ENCODE assay signal across 24 cellular contexts in the genomic region with DNA sequence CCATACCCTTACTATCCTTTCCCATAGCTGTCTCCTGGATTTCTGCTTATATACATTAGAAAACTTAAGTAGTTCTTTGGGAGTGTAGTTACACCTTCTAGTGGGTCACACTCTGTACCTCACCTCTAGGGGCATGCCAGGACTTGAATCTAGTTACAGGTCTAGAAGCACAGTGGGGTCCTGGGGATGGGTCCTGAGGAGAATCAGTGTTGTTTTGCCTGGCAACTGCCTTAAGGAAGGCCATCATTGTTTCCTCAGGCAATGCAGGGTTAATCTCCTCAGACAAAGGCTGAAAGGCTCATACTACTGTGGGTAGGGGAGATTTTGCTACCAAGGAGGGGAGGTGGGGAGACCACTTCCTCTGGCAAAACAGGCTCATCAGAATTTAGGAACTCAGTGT.
"Had no signal": no experiment of that assay in that cellular context is flagged by ENCODE, and none has a peak within 500 bp of the region (broad histone marks: within the 10 kb centered on the region; RNA-seq: fewer than 3 reads in every experiment).

No MANE protein-coding gene starts in this region.

- H3K27ac ChIP-seq: left ventricle myocardium inferior, ovary, right atrium auricular region, right lobe of liver, tibial nerve, uterus had no signal

- H3K9me3 Mint-ChIP-seq: nephron; neural crest cell; stimulated activated memory B cell treated with anti-CD40 and anti-IgM and Interleukin-4, amounts not matched to agents 10 μg/mL and 1 μg/mL and 100 μg/mL, for 72 hours had no signal

- H3K4me1 ChIP-seq: left ventricle myocardium inferior, right atrium auricular region, right lobe of liver, tibial nerve, uterus had no signal

- H3K9me3 ChIP-seq: left ventricle myocardium inferior, ovary, right atrium auricular region, right lobe of liver, tibial nerve, uterus had no signal

- H3K4me3 ChIP-seq: left ventricle myocardium inferior, lung, ovary, right atrium auricular region, right lobe of liver, smooth muscle cell, tibial nerve, uterus had no signal

- H3K4me3 Mint-ChIP-seq: memory B cell; naive thymus-derived CD8-positive, alpha-beta T cell; nephron; neural crest cell; stimulated activated memory B cell treated with anti-CD40 and anti-IgM and Interleukin-4, amounts not matched to agents 10 μg/mL and 1 μg/mL and 100 μg/mL, for 72 hours; stimulated activated naive CD8-positive, alpha-beta T cell treated with anti-CD3 and anti-CD28 coated beads, Interleukin-15, amount 100 ng/mL, for 72 hours; type B pancreatic cell had no signal

- H3K27me3 ChIP-seq: ovary, right atrium auricular region, right lobe of liver, tibial nerve, uterus had no signal

- H3K4me2 ChIP-seq: smooth muscle cell had no signal

- H3K36me3 Mint-ChIP-seq: memory B cell; naive thymus-derived CD8-positive, alpha-beta T cell; stimulated activated memory B cell treated with anti-CD40 and anti-IgM and Interleukin-4, amounts not matched to agents 10 μg/mL and 1 μg/mL and 100 μg/mL, for 72 hours; type B pancreatic cell had no signal

- H3K4me1 Mint-ChIP-seq: memory B cell; naive thymus-derived CD8-positive, alpha-beta T cell; nephron; stimulated activated memory B cell treated with anti-CD40 and anti-IgM and Interleukin-4, amounts not matched to agents 10 μg/mL and 1 μg/mL and 100 μg/mL, for 72 hours; stimulated activated naive CD8-positive, alpha-beta T cell treated with anti-CD3 and anti-CD28 coated beads, Interleukin-15, amount 100 ng/mL, for 72 hours had no signal

- H3K36me3 ChIP-seq: left ventricle myocardium inferior, ovary, right atrium auricular region, right lobe of liver, tibial nerve, uterus had no signal

- H3K27ac Mint-ChIP-seq: memory B cell; naive thymus-derived CD8-positive, alpha-beta T cell; nephron; progenitor cell of endocrine pancreas; stimulated activated memory B cell treated with anti-CD40 and anti-IgM and Interleukin-4, amounts not matched to agents 10 μg/mL and 1 μg/mL and 100 μg/mL, for 72 hours; stimulated activated naive CD8-positive, alpha-beta T cell treated with anti-CD3 and anti-CD28 coated beads, Interleukin-15, amount 100 ng/mL, for 72 hours; type B pancreatic cell had no signal

- H3K27me3 Mint-ChIP-seq: memory B cell; naive thymus-derived CD8-positive, alpha-beta T cell; progenitor cell of endocrine pancreas; stimulated activated memory B cell treated with anti-CD40 and anti-IgM and Interleukin-4, amounts not matched to agents 10 μg/mL and 1 μg/mL and 100 μg/mL, for 72 hours; stimulated activated naive CD8-positive, alpha-beta T cell treated with anti-CD3 and anti-CD28 coated beads, Interleukin-15, amount 100 ng/mL, for 72 hours; type B pancreatic cell had no signal

- DNase-seq: hypothalamus; islet precursor cell; left ventricle myocardium inferior; naive thymus-derived CD8-positive, alpha-beta T cell; ovary; right lobe of liver; stimulated activated CD4-positive, alpha-beta T cell treated with anti-CD3 and anti-CD28 coated beads, Interleukin-1b, Interleukin-23, amount 100 ng/mL, for 48 hours; stimulated activated CD4-positive, alpha-beta T cell treated with anti-CD3 and anti-CD28 coated beads, Interleukin-2, amount 100 ng/mL, for 48 hours; stimulated activated CD4-positive, alpha-beta T cell treated with anti-CD3 and anti-CD28 coated beads, Interleukin-4, amount 100 ng/mL, for 4 hours; stimulated activated CD8-positive, alpha-beta memory T cell treated with anti-CD3 and anti-CD28 coated beads, Interleukin-4, amount 100 ng/mL, for 48 hours; stimulated activated naive CD4-positive, alpha-beta T cell treated with Interleukin-2 at 50 U/mL for 16 hours; stimulated activated naive CD8-positive, alpha-beta T cell treated with anti-CD3 and anti-CD28 coated beads, Interleukin-15, amount 100 ng/mL, for 72 hours; substantia nigra; uterus had no signal
